ENCODE assay signal across 12 cellular contexts in genomic region chr5:95563367-95563766, GRCh38. TPM values are rescaled to one million over a fixed set of nuclear protein-coding genes. Genes with fewer than 3 reads are reported as not detected.
"Had no signal": no experiment of that assay in that cellular context is flagged by ENCODE, and none has a peak within 500 bp of the region (broad histone marks: within the 10 kb centered on the region; RNA-seq: fewer than 3 reads in every experiment).

No MANE protein-coding gene starts in this region.

- H3K4me1 ChIP-seq: HAP-1 had no signal

- H3K9ac ChIP-seq: GM23248 had no signal

- H3K4me3 ChIP-seq: GM23248, GM23338, HAP-1 had no signal

- FAIRE-seq: H1, H54 had no signal

- ATAC-seq: GM23338, HCT116 had no signal

- H3K27ac ChIP-seq: GM23248 had no signal

- H3K9me3 ChIP-seq: HAP-1 had no signal

- H2AFZ ChIP-seq: GM23248, GM23338 had no signal

- DNase-seq: GM23248, GOT3, H7, H9, HCEC 1CT, HFFc6 had no signal

- H3K4me2 ChIP-seq: GM23338 had no signal

RNA-seq across cellular contexts. Expression of gene GPR150, which starts 56.5 kb away (rescaled TPM):
- total RNA-seq: H1, H4, H7, H9 had no signal
